ENCODE assay signal across 9 cellular contexts in the genomic region with DNA sequence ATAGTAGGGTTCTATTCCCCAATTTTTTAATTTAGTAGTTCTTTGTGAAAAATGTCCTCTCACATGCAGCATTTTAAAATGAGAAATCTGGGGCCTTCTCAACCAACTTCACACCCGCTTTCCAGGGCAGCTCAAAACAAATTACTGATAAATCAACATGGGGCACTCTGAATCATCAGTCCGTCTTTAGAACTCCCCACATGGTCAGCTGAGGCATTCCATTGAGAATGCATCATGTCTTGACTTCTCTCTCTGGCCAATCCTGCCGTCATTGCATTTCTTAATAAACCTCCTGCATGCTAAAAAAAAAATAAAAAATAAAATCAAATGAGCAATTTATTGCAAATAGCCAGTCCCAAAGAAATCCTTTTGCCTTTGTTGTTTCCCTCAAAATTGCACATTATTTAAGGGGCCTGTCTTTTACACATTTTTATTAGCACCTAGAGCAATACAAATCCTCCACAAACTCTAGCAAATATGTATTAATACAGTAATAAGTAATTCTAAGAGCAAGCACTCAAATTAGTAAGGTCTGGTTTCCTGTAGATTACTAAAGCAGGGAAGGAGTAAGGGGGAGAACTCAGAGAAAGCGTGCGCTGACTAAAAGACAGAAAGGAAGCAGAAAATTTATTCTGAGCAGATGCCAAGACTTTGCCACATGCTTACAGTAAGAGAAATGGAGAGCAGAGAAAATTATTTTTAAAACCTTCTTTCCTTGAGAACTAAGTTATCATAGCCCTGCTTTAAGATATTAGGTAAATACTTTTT.
A peak's percentile ranks its signal among the peaks of the same experiment; 100 is the strongest.
DNase-seq lines count a peak whose midpoint lies in the region; ATAC-seq, FAIRE-seq and TF ChIP-seq lines count a peak whose summit lies in the region.
"Had no signal": no experiment of that assay in that cellular context is flagged by ENCODE, and none has a peak within 500 bp of the region (broad histone marks: within the 10 kb centered on the region; RNA-seq: fewer than 3 reads in every experiment).

No MANE protein-coding gene starts in this region.

- DNase-seq in GM18507 (ENCODE audit: extremely low spot score, insufficient read length, low read depth), result no peak
- peak; percentile 91 for DNase-seq in RPMI7951 (ENCODE audit: low read depth)
- DNase-seq in fibroblast of pulmonary artery (ENCODE audit: low read depth), result peak; percentile 97
- DNase-seq in stimulated activated naive CD8-positive, alpha-beta T cell treated with anti-CD3 and anti-CD28 coated beads, Interleukin-15, amount 100 ng/mL, for 72 hours, result peak in 1 of 2 donors; percentile 31
- no peak for DNase-seq in stimulated activated CD4-positive, alpha-beta T cell treated with anti-CD3 and anti-CD28 coated beads, Interleukin-4, amount 100 ng/mL, for 1 hour
- DNase-seq in spleen, result no peak

- intact Hi-C loops in spleen (cut with DNase I; ENCODE audit: low total_unique reads), result no loop called here

- peak; percentile 73 for ATAC-seq in stimulated activated naive CD8-positive, alpha-beta T cell treated with anti-CD3 and anti-CD28 coated beads, Interleukin-15, amount 100 ng/mL, for 72 hours
- ATAC-seq in HG03280 (IDR thresholded peaks at IDR 0.05; ENCODE audit: unreplicated experiment), result no peak

- H3K4me3 Mint-ChIP-seq in stimulated activated naive CD8-positive, alpha-beta T cell treated with anti-CD3 and anti-CD28 coated beads, Interleukin-15, amount 100 ng/mL, for 72 hours, result peak overlapping the region; percentile 19 to 64

- H3K4me3 ChIP-seq in HEK293 (ENCODE audit: low read depth, low read length), result no peak overlapping the region
- no peak overlapping the region for H3K4me3 ChIP-seq in fibroblast of pulmonary artery (replicated peaks; ENCODE audit: low read depth, low read length)
- H3K4me3 ChIP-seq in spleen, result no peak overlapping the region

- H3K27me3 ChIP-seq in spleen (replicated peaks in 1 of 7), result no peaks in the 10 kb centered on the region

- no peak for TF ChIP-seq POLR2A in spleen (IDR thresholded peaks at IDR 0.05)

- H3K27ac Mint-ChIP-seq in stimulated activated naive CD8-positive, alpha-beta T cell treated with anti-CD3 and anti-CD28 coated beads, Interleukin-15, amount 100 ng/mL, for 72 hours, result peak overlapping the region in 1 of 2 donors; percentile 52

- H3K27me3 Mint-ChIP-seq in stimulated activated naive CD8-positive, alpha-beta T cell treated with anti-CD3 and anti-CD28 coated beads, Interleukin-15, amount 100 ng/mL, for 72 hours, result no peaks in the 10 kb centered on the region

- H3K36me3 ChIP-seq in HEK293 (ENCODE audit: control insufficient read depth in 2 of 2, insufficient read depth in 1 of 2, low read length in 2 of 2) (no peaks in the 10 kb centered on the region), spleen (no peaks in the 10 kb centered on the region)

- no peaks in the 10 kb centered on the region for H3K4me1 ChIP-seq in HEK293 (ENCODE audit: control insufficient read depth, insufficient read depth, low read length)
- H3K4me1 ChIP-seq in spleen, result peaks cover 0 to 10% (median 6%) of the 10 kb centered on the region in 6 donors

- POLR2A ChIA-PET in HEK293 (lab: Yijun Ruan, JAX), result no interaction called here

- no peaks in the 10 kb centered on the region for H3K9me3 Mint-ChIP-seq in stimulated activated naive CD8-positive, alpha-beta T cell treated with anti-CD3 and anti-CD28 coated beads, Interleukin-15, amount 100 ng/mL, for 72 hours

- WGBS in spleen, 5 donors, result 44 to 54% (median 49%) methylated on average over 5 of the region's 5 CpGs

- CTCF ChIA-PET in HEK293 (lab: Yijun Ruan, JAX), result interaction anchor here (1.1 kb wide), 2 partner anchors 40 to 112 kb away, joined by 4 to 5 read pairs; no protein-coding TSS in a partner anchor

- TF ChIP-seq CTCF in HEK293 (tag by site-specific recombination; IDR thresholded peaks at IDR 0.05) (no peak), fibroblast of pulmonary artery (IDR thresholded peaks at IDR 0.05; ENCODE audit: low read length, missing control alignments) (no peak), spleen (IDR thresholded peaks at IDR 0.05 in 8 of 11, conservative IDR thresholded peaks at IDR 0.05 in 3 of 11) (no peak)

- H3K9me3 ChIP-seq in HEK293 (ENCODE audit: control insufficient read depth, insufficient read depth, low read depth, low read length), result no peaks in the 10 kb centered on the region
- H3K9me3 ChIP-seq in spleen, result no peaks in the 10 kb centered on the region

- H3K27ac ChIP-seq in HEK293 (ENCODE audit: extremely low read depth, low read depth, low read length) (no peak overlapping the region), spleen (no peak overlapping the region)

- H3K4me1 Mint-ChIP-seq in stimulated activated naive CD8-positive, alpha-beta T cell treated with anti-CD3 and anti-CD28 coated beads, Interleukin-15, amount 100 ng/mL, for 72 hours, result peaks cover 62% of the 10 kb centered on the region

- FAIRE-seq in GM18507 (lab: Jason Lieb, UNC), result peak; percentile 90
- FAIRE-seq: TTC549 had no signal

TF ChIP-seq in HEK293, 187 proteins besides CTCF, POLR2A, EP300 and RAD21:
- TF ChIP-seq ZNF660 (tag by site-specific recombination; IDR thresholded peaks at IDR 0.05) (peak; percentile 59; the same call in 1 of the 2 replicates), BCL6B (tag by site-specific recombination; IDR thresholded peaks at IDR 0.05) (no peak), ZNF366 (tag by site-specific recombination; conservative IDR thresholded peaks at IDR 0.05) (0 out of 2 replicates have a peak, but pooled peaks have one; percentile 13), ZNF629 (tag by site-specific recombination; IDR thresholded peaks at IDR 0.05) (peak; percentile 69), ZBTB21 (tag by site-specific recombination; IDR thresholded peaks at IDR 0.05) (0 out of 2 replicates have a peak, but pooled peaks have one; percentile 30)
TF ChIP-seq in HEK293: peak in this region for 4.

Comparison
In these comparisons a context has a peak if more than half of its experiments do, and no peak if none do; other contexts are left out.
1. DNase-seq: peak in RPMI7951 (single experiment) and fibroblast of pulmonary artery (single experiment); none in GM18507 (single experiment), stimulated activated CD4-positive, alpha-beta T cell treated with anti-CD3 and anti-CD28 coated beads, Interleukin-4, amount 100 ng/mL, for 1 hour (single experiment) and spleen (single experiment).